ENCODE assay signal across 1 cellular context in genomic region chr5:45205403-45205961, GRCh38.
A peak's percentile ranks its signal among the peaks of the same experiment; 100 is the strongest.
TF ChIP-seq lines count a peak whose summit lies in the region.

No MANE protein-coding gene starts in this region.

TF ChIP-seq in H1, 55 proteins besides CTCF, POLR2A, EP300 and RAD21:
- TF ChIP-seq RBBP5 (IDR thresholded peaks at IDR 0.05; ENCODE audit: borderline replicate concordance, low read depth, low read length) (no peak), BACH1 (IDR thresholded peaks at IDR 0.05; ENCODE audit: low read length) (no peak), JUND (IDR thresholded peaks at IDR 0.05; ENCODE audit: low read length) (peak; percentile 83), CHD2 (IDR thresholded peaks at IDR 0.05; ENCODE audit: low read length) (no peak; the same call in 1 of the 2 replicates), SP1 (IDR thresholded peaks at IDR 0.05; ENCODE audit: low read depth, low read length) (peak; percentile 77), YY1 (IDR thresholded peaks at IDR 0.05; ENCODE audit: low read depth, low read length) (0 out of 2 replicates have a peak, but pooled peaks have one; percentile 45), ASH2L (IDR thresholded peaks at IDR 0.05; ENCODE audit: low read length) (peak; percentile 71), MAX (IDR thresholded peaks at IDR 0.05) (0 out of 2 replicates have a peak, but pooled peaks have one; percentile 32), CREB1 (IDR thresholded peaks at IDR 0.05) (no peak; the same call in 1 of the 2 replicates), TCF12 (IDR thresholded peaks at IDR 0.05; ENCODE audit: low read depth, low read length) (peak; percentile 86; the same call in 1 of the 2 replicates), HDAC2 (IDR thresholded peaks at IDR 0.05; ENCODE audit: borderline replicate concordance in 1 of 2, low read depth in 2 of 2, low read length in 2 of 2) (peak; percentile 88 to 99; a peak in 2 of 4 replicates), SRF (IDR thresholded peaks at IDR 0.05; ENCODE audit: low read depth, low read length) (no peak), EGR1 (IDR thresholded peaks at IDR 0.05; ENCODE audit: borderline replicate concordance, low read depth, low read length) (no peak), POU5F1 (IDR thresholded peaks at IDR 0.05; ENCODE audit: low read depth, low read length) (peak; percentile 89), ATF2 (IDR thresholded peaks at IDR 0.05; ENCODE audit: low read length) (peak; percentile 78; the same call in 1 of the 2 replicates), BCL11A (IDR thresholded peaks at IDR 0.05; ENCODE audit: low read depth in 2 of 2, low read length in 2 of 2) (peak; percentile 42 to 83), TEAD4 (IDR thresholded peaks at IDR 0.05; ENCODE audit: low read depth, low read length) (no peak; the same call in 1 of the 2 replicates), NANOG (IDR thresholded peaks at IDR 0.05; ENCODE audit: insufficient read depth, low read depth, low read length, poor library complexity, severe bottlenecking) (peak; percentile 92)
